Comparison of ENCODE assay signal across 1 cellular context in the genomic region with DNA sequence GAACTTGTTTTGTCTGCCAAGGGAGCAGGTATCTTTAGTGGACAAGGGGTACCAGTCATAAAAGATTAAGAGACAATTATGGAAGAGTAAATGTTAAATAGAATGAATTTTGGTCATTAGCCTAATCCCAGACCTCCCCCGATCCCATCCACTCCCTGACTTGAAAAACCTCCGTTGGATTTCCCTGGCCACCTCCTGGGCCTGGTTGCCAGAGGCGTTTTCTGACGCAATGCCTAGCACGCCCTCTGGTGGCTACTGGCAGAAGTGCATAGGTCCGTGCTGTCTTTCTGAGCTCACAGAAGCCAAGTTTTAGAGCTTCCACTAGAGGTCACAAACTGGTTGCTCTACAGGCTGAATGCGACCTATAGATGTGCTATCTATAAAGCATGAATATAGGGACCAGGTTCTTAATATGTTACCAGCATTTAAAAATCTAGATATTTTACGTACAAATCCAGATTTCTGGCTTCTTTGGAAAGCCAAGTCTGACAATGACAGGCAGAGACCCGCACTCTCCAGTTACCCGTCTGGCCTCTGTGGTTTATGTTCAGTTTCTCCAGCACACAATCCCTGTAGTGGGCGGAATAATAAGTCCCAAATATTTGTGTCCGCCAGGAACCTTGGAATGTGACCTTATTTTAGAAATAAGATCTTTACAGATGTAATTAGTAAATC.
TF ChIP-seq lines count a peak whose summit lies in the region.

No MANE protein-coding gene starts in this region.

TF ChIP-seq in HepG2, 621 proteins besides CTCF, POLR2A, EP300 and RAD21 (continued from another document and continues in another):
- TF ChIP-seq, protein P1, sequence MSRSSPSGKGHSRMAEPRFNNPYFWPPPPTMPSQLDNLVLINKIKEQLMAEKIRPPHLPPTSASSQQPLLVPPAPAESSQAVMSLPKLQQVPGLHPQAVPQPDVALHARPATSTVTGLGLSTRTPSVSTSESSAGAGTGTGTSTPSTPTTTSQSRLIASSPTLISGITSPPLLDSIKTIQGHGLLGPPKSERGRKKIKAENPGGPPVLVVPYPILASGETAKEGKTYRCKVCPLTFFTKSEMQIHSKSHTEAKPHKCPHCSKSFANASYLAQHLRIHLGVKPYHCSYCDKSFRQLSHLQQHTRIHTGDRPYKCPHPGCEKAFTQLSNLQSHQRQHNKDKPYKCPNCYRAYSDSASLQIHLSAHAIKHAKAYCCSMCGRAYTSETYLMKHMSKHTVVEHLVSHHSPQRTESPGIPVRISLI (CRISPR knock-in tag; IDR thresholded peaks at IDR 0.05; ENCODE audit: borderline replicate concordance), result no peak; the same call in 1 of the 2 replicates
- no peak for TF ChIP-seq SRSF1 (optimal IDR thresholded peaks at IDR 0.05; ENCODE audit: low read depth, low read length)
- TF ChIP-seq, protein P2, sequence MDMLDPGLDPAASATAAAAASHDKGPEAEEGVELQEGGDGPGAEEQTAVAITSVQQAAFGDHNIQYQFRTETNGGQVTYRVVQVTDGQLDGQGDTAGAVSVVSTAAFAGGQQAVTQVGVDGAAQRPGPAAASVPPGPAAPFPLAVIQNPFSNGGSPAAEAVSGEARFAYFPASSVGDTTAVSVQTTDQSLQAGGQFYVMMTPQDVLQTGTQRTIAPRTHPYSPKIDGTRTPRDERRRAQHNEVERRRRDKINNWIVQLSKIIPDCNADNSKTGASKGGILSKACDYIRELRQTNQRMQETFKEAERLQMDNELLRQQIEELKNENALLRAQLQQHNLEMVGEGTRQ (IDR thresholded peaks at IDR 0.05; ENCODE audit: low read depth, low read length), result no peak
- TF ChIP-seq, protein P2 (CRISPR knock-in tag; IDR thresholded peaks at IDR 0.05; ENCODE audit: borderline replicate concordance), result no peak
- no peak for TF ChIP-seq ZNF3 (CRISPR knock-in tag; IDR thresholded peaks at IDR 0.05)
- no peak for TF ChIP-seq EHMT2 (IDR thresholded peaks at IDR 0.05; ENCODE audit: borderline replicate concordance, low read depth, low read length)
- TF ChIP-seq PRMT3 (CRISPR knock-in tag; IDR thresholded peaks at IDR 0.05; ENCODE audit: borderline replicate concordance, low read depth), result no peak
- TF ChIP-seq ZNF543 (CRISPR knock-in tag; IDR thresholded peaks at IDR 0.05), result no peak
- TF ChIP-seq, protein P3, sequence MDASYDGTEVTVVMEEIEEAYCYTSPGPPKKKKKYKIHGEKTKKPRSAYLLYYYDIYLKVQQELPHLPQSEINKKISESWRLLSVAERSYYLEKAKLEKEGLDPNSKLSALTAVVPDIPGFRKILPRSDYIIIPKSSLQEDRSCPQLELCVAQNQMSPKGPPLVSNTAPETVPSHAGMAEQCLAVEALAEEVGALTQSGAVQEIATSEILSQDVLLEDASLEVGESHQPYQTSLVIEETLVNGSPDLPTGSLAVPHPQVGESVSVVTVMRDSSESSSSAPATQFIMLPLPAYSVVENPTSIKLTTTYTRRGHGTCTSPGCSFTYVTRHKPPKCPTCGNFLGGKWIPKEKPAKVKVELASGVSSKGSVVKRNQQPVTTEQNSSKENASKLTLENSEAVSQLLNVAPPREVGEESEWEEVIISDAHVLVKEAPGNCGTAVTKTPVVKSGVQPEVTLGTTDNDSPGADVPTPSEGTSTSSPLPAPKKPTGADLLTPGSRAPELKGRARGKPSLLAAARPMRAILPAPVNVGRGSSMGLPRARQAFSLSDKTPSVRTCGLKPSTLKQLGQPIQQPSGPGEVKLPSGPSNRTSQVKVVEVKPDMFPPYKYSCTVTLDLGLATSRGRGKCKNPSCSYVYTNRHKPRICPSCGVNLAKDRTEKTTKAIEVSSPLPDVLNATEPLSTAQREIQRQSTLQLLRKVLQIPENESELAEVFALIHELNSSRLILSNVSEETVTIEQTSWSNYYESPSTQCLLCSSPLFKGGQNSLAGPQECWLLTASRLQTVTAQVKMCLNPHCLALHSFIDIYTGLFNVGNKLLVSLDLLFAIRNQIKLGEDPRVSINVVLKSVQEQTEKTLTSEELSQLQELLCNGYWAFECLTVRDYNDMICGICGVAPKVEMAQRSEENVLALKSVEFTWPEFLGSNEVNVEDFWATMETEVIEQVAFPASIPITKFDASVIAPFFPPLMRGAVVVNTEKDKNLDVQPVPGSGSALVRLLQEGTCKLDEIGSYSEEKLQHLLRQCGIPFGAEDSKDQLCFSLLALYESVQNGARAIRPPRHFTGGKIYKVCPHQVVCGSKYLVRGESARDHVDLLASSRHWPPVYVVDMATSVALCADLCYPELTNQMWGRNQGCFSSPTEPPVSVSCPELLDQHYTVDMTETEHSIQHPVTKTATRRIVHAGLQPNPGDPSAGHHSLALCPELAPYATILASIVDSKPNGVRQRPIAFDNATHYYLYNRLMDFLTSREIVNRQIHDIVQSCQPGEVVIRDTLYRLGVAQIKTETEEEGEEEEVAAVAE (CRISPR knock-in tag; IDR thresholded peaks at IDR 0.05; ENCODE audit: borderline replicate concordance), result no peak
- TF ChIP-seq ZNF350 (CRISPR knock-in tag; IDR thresholded peaks at IDR 0.05; ENCODE audit: borderline replicate concordance, low read depth), result 0 out of 2 replicates have a peak, but pooled peaks have one; percentile 36
- TF ChIP-seq KLF13 (CRISPR knock-in tag; IDR thresholded peaks at IDR 0.05), result no peak
- TF ChIP-seq MXD4 (CRISPR knock-in tag; IDR thresholded peaks at IDR 0.05), result no peak
- TF ChIP-seq IRF2 (CRISPR knock-in tag; IDR thresholded peaks at IDR 0.05), result peak; percentile 83
- TF ChIP-seq, protein P4, sequence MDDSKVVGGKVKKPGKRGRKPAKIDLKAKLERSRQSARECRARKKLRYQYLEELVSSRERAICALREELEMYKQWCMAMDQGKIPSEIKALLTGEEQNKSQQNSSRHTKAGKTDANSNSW (CRISPR knock-in tag; IDR thresholded peaks at IDR 0.05; ENCODE audit: borderline replicate concordance), result no peak
- TF ChIP-seq HMG20B (CRISPR knock-in tag; conservative IDR thresholded peaks at IDR 0.05), result no peak
- peak; percentile 55; the same call in 1 of the 2 replicates for TF ChIP-seq HDAC2 (CRISPR knock-in tag; IDR thresholded peaks at IDR 0.05)
- TF ChIP-seq, protein P5, sequence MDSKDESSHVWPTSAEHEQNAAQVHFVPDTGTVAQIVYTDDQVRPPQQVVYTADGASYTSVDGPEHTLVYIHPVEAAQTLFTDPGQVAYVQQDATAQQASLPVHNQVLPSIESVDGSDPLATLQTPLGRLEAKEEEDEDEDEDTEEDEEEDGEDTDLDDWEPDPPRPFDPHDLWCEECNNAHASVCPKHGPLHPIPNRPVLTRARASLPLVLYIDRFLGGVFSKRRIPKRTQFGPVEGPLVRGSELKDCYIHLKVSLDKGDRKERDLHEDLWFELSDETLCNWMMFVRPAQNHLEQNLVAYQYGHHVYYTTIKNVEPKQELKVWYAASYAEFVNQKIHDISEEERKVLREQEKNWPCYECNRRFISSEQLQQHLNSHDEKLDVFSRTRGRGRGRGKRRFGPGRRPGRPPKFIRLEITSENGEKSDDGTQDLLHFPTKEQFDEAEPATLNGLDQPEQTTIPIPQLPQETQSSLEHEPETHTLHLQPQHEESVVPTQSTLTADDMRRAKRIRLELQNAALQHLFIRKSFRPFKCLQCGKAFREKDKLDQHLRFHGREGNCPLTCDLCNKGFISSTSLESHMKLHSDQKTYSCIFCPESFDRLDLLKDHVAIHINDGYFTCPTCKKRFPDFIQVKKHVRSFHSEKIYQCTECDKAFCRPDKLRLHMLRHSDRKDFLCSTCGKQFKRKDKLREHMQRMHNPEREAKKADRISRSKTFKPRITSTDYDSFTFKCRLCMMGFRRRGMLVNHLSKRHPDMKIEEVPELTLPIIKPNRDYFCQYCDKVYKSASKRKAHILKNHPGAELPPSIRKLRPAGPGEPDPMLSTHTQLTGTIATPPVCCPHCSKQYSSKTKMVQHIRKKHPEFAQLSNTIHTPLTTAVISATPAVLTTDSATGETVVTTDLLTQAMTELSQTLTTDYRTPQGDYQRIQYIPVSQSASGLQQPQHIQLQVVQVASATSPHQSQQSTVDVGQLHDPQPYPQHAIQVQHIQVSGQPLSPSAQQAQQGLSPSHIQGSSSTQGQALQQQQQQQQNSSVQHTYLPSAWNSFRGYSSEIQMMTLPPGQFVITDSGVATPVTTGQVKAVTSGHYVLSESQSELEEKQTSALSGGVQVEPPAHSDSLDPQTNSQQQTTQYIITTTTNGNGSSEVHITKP (CRISPR knock-in tag; IDR thresholded peaks at IDR 0.05; ENCODE audit: low read depth), result no peak; the same call in 1 of the 2 replicates
- TF ChIP-seq ZNF7 (CRISPR knock-in tag; IDR thresholded peaks at IDR 0.05), result no peak
- TF ChIP-seq IRX3 (CRISPR knock-in tag; IDR thresholded peaks at IDR 0.05; ENCODE audit: borderline replicate concordance, low read depth), result 0 out of 2 replicates have a peak, but pooled peaks have one; percentile 37
- TF ChIP-seq, protein P6, sequence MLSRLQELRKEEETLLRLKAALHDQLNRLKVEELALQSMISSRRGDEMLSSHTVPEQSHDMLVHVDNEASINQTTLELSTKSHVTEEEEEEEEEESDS (CRISPR knock-in tag; IDR thresholded peaks at IDR 0.05; ENCODE audit: borderline replicate concordance), result no peak
- TF ChIP-seq ZNF558 (CRISPR knock-in tag; IDR thresholded peaks at IDR 0.05; ENCODE audit: borderline replicate concordance), result no peak
- TF ChIP-seq, protein P7, sequence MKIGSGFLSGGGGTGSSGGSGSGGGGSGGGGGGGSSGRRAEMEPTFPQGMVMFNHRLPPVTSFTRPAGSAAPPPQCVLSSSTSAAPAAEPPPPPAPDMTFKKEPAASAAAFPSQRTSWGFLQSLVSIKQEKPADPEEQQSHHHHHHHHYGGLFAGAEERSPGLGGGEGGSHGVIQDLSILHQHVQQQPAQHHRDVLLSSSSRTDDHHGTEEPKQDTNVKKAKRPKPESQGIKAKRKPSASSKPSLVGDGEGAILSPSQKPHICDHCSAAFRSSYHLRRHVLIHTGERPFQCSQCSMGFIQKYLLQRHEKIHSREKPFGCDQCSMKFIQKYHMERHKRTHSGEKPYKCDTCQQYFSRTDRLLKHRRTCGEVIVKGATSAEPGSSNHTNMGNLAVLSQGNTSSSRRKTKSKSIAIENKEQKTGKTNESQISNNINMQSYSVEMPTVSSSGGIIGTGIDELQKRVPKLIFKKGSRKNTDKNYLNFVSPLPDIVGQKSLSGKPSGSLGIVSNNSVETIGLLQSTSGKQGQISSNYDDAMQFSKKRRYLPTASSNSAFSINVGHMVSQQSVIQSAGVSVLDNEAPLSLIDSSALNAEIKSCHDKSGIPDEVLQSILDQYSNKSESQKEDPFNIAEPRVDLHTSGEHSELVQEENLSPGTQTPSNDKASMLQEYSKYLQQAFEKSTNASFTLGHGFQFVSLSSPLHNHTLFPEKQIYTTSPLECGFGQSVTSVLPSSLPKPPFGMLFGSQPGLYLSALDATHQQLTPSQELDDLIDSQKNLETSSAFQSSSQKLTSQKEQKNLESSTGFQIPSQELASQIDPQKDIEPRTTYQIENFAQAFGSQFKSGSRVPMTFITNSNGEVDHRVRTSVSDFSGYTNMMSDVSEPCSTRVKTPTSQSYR (CRISPR knock-in tag; IDR thresholded peaks at IDR 0.05; ENCODE audit: borderline replicate concordance), result no peak
- no peak for TF ChIP-seq ZNF883 (CRISPR knock-in tag; IDR thresholded peaks at IDR 0.05; ENCODE audit: not compliant biosample characterization)
- TF ChIP-seq NONO (IDR thresholded peaks at IDR 0.05), result no peak
- TF ChIP-seq NONO (CRISPR knock-in tag; conservative IDR thresholded peaks at IDR 0.05), result no peak
- TF ChIP-seq ZNF138 (CRISPR knock-in tag; IDR thresholded peaks at IDR 0.05; ENCODE audit: low read depth), result no peak
- TF ChIP-seq SP5 (CRISPR knock-in tag; IDR thresholded peaks at IDR 0.05; ENCODE audit: borderline replicate concordance, low read depth), result no peak
- no peak for TF ChIP-seq ZNF816 (CRISPR knock-in tag; IDR thresholded peaks at IDR 0.05; ENCODE audit: borderline replicate concordance)
- no peak for TF ChIP-seq CENPT (CRISPR knock-in tag; IDR thresholded peaks at IDR 0.05; ENCODE audit: low read depth)
- TF ChIP-seq, protein P8, sequence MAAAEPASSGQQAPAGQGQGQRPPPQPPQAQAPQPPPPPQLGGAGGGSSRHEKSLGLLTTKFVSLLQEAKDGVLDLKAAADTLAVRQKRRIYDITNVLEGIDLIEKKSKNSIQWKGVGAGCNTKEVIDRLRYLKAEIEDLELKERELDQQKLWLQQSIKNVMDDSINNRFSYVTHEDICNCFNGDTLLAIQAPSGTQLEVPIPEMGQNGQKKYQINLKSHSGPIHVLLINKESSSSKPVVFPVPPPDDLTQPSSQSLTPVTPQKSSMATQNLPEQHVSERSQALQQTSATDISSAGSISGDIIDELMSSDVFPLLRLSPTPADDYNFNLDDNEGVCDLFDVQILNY (CRISPR knock-in tag; conservative IDR thresholded peaks at IDR 0.05), result no peak
- TF ChIP-seq SMARCC2 (IDR thresholded peaks at IDR 0.05), result no peak
- TF ChIP-seq HHEX (CRISPR knock-in tag; IDR thresholded peaks at IDR 0.05), result no peak
- TF ChIP-seq AHR (CRISPR knock-in tag; IDR thresholded peaks at IDR 0.05), result 0 out of 2 replicates have a peak, but pooled peaks have one; percentile 50
- no peak for TF ChIP-seq ARHGAP35 (CRISPR knock-in tag; IDR thresholded peaks at IDR 0.05; ENCODE audit: borderline replicate concordance)
- no peak for TF ChIP-seq NFE2 (CRISPR knock-in tag; IDR thresholded peaks at IDR 0.05)
- no peak for TF ChIP-seq ZNF337 (CRISPR knock-in tag; IDR thresholded peaks at IDR 0.05; ENCODE audit: borderline replicate concordance, low read depth)
- TF ChIP-seq MIER2 (CRISPR knock-in tag; IDR thresholded peaks at IDR 0.05), result peak; percentile 51; the same call in 1 of the 2 replicates
- no peak for TF ChIP-seq LCORL (IDR thresholded peaks at IDR 0.05)
- no peak; the same call in 1 of the 2 replicates for TF ChIP-seq LCORL (CRISPR knock-in tag; IDR thresholded peaks at IDR 0.05)
- no peak; the same call in 1 of the 2 replicates for TF ChIP-seq HIVEP1 (CRISPR knock-in tag; IDR thresholded peaks at IDR 0.05)
- TF ChIP-seq ZNF235 (CRISPR knock-in tag; IDR thresholded peaks at IDR 0.05; ENCODE audit: borderline replicate concordance), result no peak
- TF ChIP-seq, protein P9, sequence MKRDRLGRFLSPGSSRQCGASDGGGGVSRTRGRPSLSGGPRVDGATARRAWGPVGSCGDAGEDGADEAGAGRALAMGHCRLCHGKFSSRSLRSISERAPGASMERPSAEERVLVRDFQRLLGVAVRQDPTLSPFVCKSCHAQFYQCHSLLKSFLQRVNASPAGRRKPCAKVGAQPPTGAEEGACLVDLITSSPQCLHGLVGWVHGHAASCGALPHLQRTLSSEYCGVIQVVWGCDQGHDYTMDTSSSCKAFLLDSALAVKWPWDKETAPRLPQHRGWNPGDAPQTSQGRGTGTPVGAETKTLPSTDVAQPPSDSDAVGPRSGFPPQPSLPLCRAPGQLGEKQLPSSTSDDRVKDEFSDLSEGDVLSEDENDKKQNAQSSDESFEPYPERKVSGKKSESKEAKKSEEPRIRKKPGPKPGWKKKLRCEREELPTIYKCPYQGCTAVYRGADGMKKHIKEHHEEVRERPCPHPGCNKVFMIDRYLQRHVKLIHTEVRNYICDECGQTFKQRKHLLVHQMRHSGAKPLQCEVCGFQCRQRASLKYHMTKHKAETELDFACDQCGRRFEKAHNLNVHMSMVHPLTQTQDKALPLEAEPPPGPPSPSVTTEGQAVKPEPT (CRISPR knock-in tag; IDR thresholded peaks at IDR 0.05; ENCODE audit: low read depth), result no peak
- no peak for TF ChIP-seq ZNF230 (CRISPR knock-in tag; IDR thresholded peaks at IDR 0.05)
